1 cellular context compared by ENCODE assay signal in genomic region chr1:156510709-156511108, GRCh38.
TF ChIP-seq lines count a peak whose summit lies in the region.

No MANE protein-coding gene starts in this region.

TF ChIP-seq in SK-N-SH treated with all-trans-retinoic acid at 6 μM for 48 hours, 23 proteins besides CTCF, POLR2A, EP300 and RAD21 (continued from another document):
- TF ChIP-seq TSHZ2 (CRISPR knock-in tag; IDR thresholded peaks at IDR 0.05) (no peak), ZC3H10 (CRISPR knock-in tag; IDR thresholded peaks at IDR 0.05) (no peak), ZFP30 (CRISPR knock-in tag; IDR thresholded peaks at IDR 0.05) (no peak), SNAI2 (CRISPR knock-in tag; IDR thresholded peaks at IDR 0.05) (no peak), ISL1 (CRISPR knock-in tag; IDR thresholded peaks at IDR 0.05) (no peak), PPARA (CRISPR knock-in tag; IDR thresholded peaks at IDR 0.05; ENCODE audit: borderline replicate concordance) (no peak)
